ENCODE assay signal across 25 cellular contexts in the genomic region with DNA sequence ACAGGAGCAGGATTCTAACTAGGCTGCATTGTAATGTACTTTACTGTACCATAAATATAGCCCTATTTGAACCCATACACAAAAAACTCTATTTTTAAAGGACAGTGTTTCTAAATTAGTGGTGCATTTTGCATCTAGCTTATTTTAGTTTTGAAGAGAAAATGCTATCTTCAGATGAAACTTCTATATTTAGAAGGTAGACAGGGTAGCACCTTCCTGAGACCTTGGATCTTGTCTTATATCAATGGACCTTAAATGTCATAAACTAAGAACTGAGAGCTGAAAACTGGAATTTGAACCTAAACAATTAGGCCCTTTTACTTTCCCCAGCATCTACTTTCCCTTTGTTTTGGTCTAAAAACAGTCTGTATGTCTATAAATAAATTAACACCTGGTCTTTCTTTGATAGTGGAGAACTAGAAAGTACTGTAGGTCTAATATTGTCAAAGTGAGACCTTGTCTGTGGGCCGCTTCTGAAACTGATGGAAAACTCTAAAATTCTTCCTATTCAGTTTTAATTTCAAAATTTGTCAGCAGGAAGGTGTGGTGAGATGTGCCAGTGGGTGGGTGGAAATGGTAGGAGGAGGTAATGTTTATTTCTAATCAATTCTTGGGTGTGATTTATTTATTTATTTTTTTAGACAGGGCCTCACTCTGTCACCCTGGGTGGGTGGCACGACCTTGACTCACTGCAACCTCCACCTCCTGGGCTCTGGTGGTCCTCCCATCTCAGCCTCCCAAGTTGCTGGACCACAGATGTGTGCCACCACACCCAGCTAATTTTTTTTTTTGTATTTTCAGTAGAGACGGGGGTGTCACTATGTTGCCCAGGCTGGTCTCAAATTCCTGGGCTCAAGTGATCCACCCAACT. TPM values are rescaled to one million over a fixed set of nuclear protein-coding genes. Genes with fewer than 3 reads are reported as not detected.
DNase-seq lines count a peak whose midpoint lies in the region; ATAC-seq and FAIRE-seq lines count a peak whose summit lies in the region.
"Had no signal": no experiment of that assay in that cellular context is flagged by ENCODE, and none has a peak within 500 bp of the region (broad histone marks: within the 10 kb centered on the region; RNA-seq: fewer than 3 reads in every experiment).

No MANE protein-coding gene starts in this region.

- H3K4me1 Mint-ChIP-seq in activated T-helper 2 cell treated with anti-CD3 and anti-CD28 coated beads, Interferon-gamma antibody, Interleukin-2, Interleukin-4, amounts not matched to agents 10 μg/mL and 5 μg/mL and 100 μg/mL, durations not matched to agents 14 hours and 24 hours and 36 hours (ENCODE audit: low read depth), result peaks cover 29% of the 10 kb centered on the region
- H3K4me1 Mint-ChIP-seq in stimulated activated naive B cell treated with anti-CD40 and anti-IgM and Interleukin-4, amounts not matched to agents 10 μg/mL and 1 μg/mL and 100 μg/mL, for 72 hours, result peaks cover 10 to 56% of the 10 kb centered on the region in 2 donors

- intact Hi-C loops in activated T-helper 2 cell treated with anti-CD3 and anti-CD28 coated beads, Interferon-gamma antibody, Interleukin-2, Interleukin-4, amounts not matched to agents 10 μg/mL and 5 μg/mL and 100 μg/mL, durations not matched to agents 14 hours and 24 hours and 36 hours (cut with micrococcal nuclease), result no loop called here

- no peaks in the 10 kb centered on the region for H3K9me3 ChIP-seq in small intestine (ENCODE audit: control insufficient read depth, low read depth)
- H3K9me3 ChIP-seq: neutrophil, SK-N-SH, uterus had no signal

- peak overlapping the region; percentile 65 for H3K27ac Mint-ChIP-seq in activated T-helper 2 cell treated with anti-CD3 and anti-CD28 coated beads, Interferon-gamma antibody, Interleukin-2, Interleukin-4, amounts not matched to agents 10 μg/mL and 5 μg/mL and 100 μg/mL, durations not matched to agents 14 hours and 24 hours and 36 hours
- peak overlapping the region; percentile 31 for H3K27ac Mint-ChIP-seq in stimulated activated naive B cell treated with anti-CD40 and anti-IgM and Interleukin-4, amounts not matched to agents 10 μg/mL and 1 μg/mL and 100 μg/mL, for 72 hours
- H3K27ac Mint-ChIP-seq: activated B cell treated with CpG ODN at 0.5 μM for 24 hours had no signal

- peaks cover 2 to 5% of the 10 kb centered on the region in 2 donors for H3K4me1 ChIP-seq in small intestine (ENCODE audit: control insufficient read depth in 2 of 2, insufficient read depth in 1 of 2, low read depth in 1 of 2, low read length in 1 of 2)
- H3K4me1 ChIP-seq: uterus had no signal

- no peak overlapping the region for H3K4me3 ChIP-seq in small intestine (ENCODE audit: low read depth in 1 of 2, low read length in 2 of 2)
- H3K4me3 ChIP-seq: heart right ventricle, uterus had no signal

- peak; percentile 56 for ATAC-seq in GM21723 (IDR thresholded peaks at IDR 0.05; ENCODE audit: unreplicated experiment)
- ATAC-seq in stimulated activated naive B cell treated with anti-CD40 and anti-IgM and Interleukin-4, amounts not matched to agents 10 μg/mL and 1 μg/mL and 100 μg/mL, for 72 hours (replicated peaks), result no peak
- ATAC-seq: heart right ventricle, left ventricle myocardium superior had no signal

- H3K36me3 ChIP-seq in small intestine (ENCODE audit: control insufficient read depth in 2 of 2, insufficient read depth in 2 of 2, low read length in 2 of 2), result peaks cover 0 to 2% of the 10 kb centered on the region in 2 donors
- H3K36me3 ChIP-seq: uterus had no signal

- no peak overlapping the region for H3K4me3 Mint-ChIP-seq in activated T-helper 2 cell treated with anti-CD3 and anti-CD28 coated beads, Interferon-gamma antibody, Interleukin-2, Interleukin-4, amounts not matched to agents 10 μg/mL and 5 μg/mL and 100 μg/mL, durations not matched to agents 14 hours and 24 hours and 36 hours (ENCODE audit: low read depth)
- H3K4me3 Mint-ChIP-seq in stimulated activated naive B cell treated with anti-CD40 and anti-IgM and Interleukin-4, amounts not matched to agents 10 μg/mL and 1 μg/mL and 100 μg/mL, for 72 hours, result peak overlapping the region in 1 of 2 donors; percentile 4
- H3K4me3 Mint-ChIP-seq: activated B cell treated with CpG ODN at 0.5 μM for 24 hours had no signal

- no peaks in the 10 kb centered on the region for H3K27me3 Mint-ChIP-seq in activated T-helper 2 cell treated with anti-CD3 and anti-CD28 coated beads, Interferon-gamma antibody, Interleukin-2, Interleukin-4, amounts not matched to agents 10 μg/mL and 5 μg/mL and 100 μg/mL, durations not matched to agents 14 hours and 24 hours and 36 hours (ENCODE audit: low read depth)
- H3K27me3 Mint-ChIP-seq in stimulated activated naive B cell treated with anti-CD40 and anti-IgM and Interleukin-4, amounts not matched to agents 10 μg/mL and 1 μg/mL and 100 μg/mL, for 72 hours, result no peaks in the 10 kb centered on the region
- H3K27me3 Mint-ChIP-seq: activated B cell treated with CpG ODN at 0.5 μM for 24 hours had no signal

- FAIRE-seq in small intestine (lab: Jason Lieb, UNC), result no peak

- H3K36me3 Mint-ChIP-seq in activated T-helper 2 cell treated with anti-CD3 and anti-CD28 coated beads, Interferon-gamma antibody, Interleukin-2, Interleukin-4, amounts not matched to agents 10 μg/mL and 5 μg/mL and 100 μg/mL, durations not matched to agents 14 hours and 24 hours and 36 hours (ENCODE audit: low read depth), result peaks cover 46% of the 10 kb centered on the region
- H3K36me3 Mint-ChIP-seq in stimulated activated naive B cell treated with anti-CD40 and anti-IgM and Interleukin-4, amounts not matched to agents 10 μg/mL and 1 μg/mL and 100 μg/mL, for 72 hours, result peaks cover 18 to 21% of the 10 kb centered on the region in 2 donors

- H3K9me3 Mint-ChIP-seq in activated T-helper 2 cell treated with anti-CD3 and anti-CD28 coated beads, Interferon-gamma antibody, Interleukin-2, Interleukin-4, amounts not matched to agents 10 μg/mL and 5 μg/mL and 100 μg/mL, durations not matched to agents 14 hours and 24 hours and 36 hours, result peaks cover 5% of the 10 kb centered on the region
- peaks cover 0 to 6% of the 10 kb centered on the region in 2 donors for H3K9me3 Mint-ChIP-seq in stimulated activated naive B cell treated with anti-CD40 and anti-IgM and Interleukin-4, amounts not matched to agents 10 μg/mL and 1 μg/mL and 100 μg/mL, for 72 hours
- H3K9me3 Mint-ChIP-seq: activated B cell treated with CpG ODN at 0.5 μM for 24 hours had no signal

- DNase-seq in activated naive CD4-positive, alpha-beta T cell treated with Interleukin-2 at 50 U/mL for 16 hours, result peak; percentile 9
- DNase-seq in activated naive CD4-positive, alpha-beta T cell (lab: John Stamatoyannopoulos, UW), result no peak
- DNase-seq in activated T-helper 2 cell treated with anti-CD3 and anti-CD28 coated beads, Interferon-gamma antibody, Interleukin-2, Interleukin-4, amounts not matched to agents 10 μg/mL and 5 μg/mL and 100 μg/mL, durations not matched to agents 14 hours and 24 hours and 36 hours (ENCODE audit: low spot score), result no peak
- no peak for DNase-seq in stimulated activated naive B cell treated with anti-CD40 and anti-IgM and Interleukin-4, amounts not matched to agents 10 μg/mL and 1 μg/mL and 100 μg/mL, for 72 hours
- DNase-seq in pons (ENCODE audit: low spot score) (no peak), small intestine (no peak), Kasumi-1 (lab: John Stamatoyannopoulos, UW) (no peak)
- DNase-seq: ACHN; activated B cell treated with CpG ODN at 0.5 μM for 24 hours; activated effector memory CD4-positive, alpha-beta T cell treated with anti-CD3 and anti-CD28 coated beads, Interleukin-2, amount 50 U/mL, for 16 hours; aorta; C1 segment of cervical spinal cord; central memory CD4-positive, alpha-beta T cell; DMS 273 treated with DMSO at 0.1 percent for 48 hours; H7; heart right ventricle; left ventricle myocardium superior; NCI-H1417 treated with DMSO at 0.1 percent for 48 hours; NCI-H524; SK-N-SH; stimulated activated CD4-positive, alpha-beta T cell treated with anti-CD3 and anti-CD28 coated beads, Interleukin-4, amount 100 ng/mL, for 4 hours; T-helper 9 cell; uterus had no signal

- 74 to 88% (median 86%) methylated on average over 3 of the region's 3 CpGs for WGBS in small intestine, 3 donors

- no peaks in the 10 kb centered on the region for H3K27me3 ChIP-seq in small intestine (ENCODE audit: control insufficient read depth in 2 of 2, insufficient read depth in 2 of 2, low read length in 2 of 2)
- H3K27me3 ChIP-seq: heart right ventricle, neutrophil, uterus had no signal

- no peak overlapping the region for H3K27ac ChIP-seq in small intestine (ENCODE audit: low read depth in 1 of 2, low read length in 1 of 2)
- H3K27ac ChIP-seq: heart right ventricle, neutrophil, uterus had no signal

RNA-seq across cellular contexts. Expression of a gene that starts 10.1 kb away (rescaled TPM):
- total RNA-seq in activated T-helper 2 cell treated with anti-CD3 and anti-CD28 coated beads, Interferon-gamma antibody, Interleukin-2, Interleukin-4, amounts not matched to agents 10 μg/mL and 5 μg/mL and 100 μg/mL, durations not matched to agents 14 hours and 24 hours and 36 hours, result 21.3 and 22.5 TPM in 2 replicates
- polyA plus RNA-seq in small intestine, result 10 to 100 TPM; 15.9 to 29.4 (median 18.6) TPM

RNA-seq across cellular contexts. Expression of a gene that starts 56.6 kb away (rescaled TPM):
- total RNA-seq in activated T-helper 2 cell treated with anti-CD3 and anti-CD28 coated beads, Interferon-gamma antibody, Interleukin-2, Interleukin-4, amounts not matched to agents 10 μg/mL and 5 μg/mL and 100 μg/mL, durations not matched to agents 14 hours and 24 hours and 36 hours, result 12.2 and 13.6 TPM in 2 replicates
- 1 to 10 TPM; 2.4 to 5.2 (median 3.8) TPM for polyA plus RNA-seq in small intestine
